In the genomic region with DNA sequence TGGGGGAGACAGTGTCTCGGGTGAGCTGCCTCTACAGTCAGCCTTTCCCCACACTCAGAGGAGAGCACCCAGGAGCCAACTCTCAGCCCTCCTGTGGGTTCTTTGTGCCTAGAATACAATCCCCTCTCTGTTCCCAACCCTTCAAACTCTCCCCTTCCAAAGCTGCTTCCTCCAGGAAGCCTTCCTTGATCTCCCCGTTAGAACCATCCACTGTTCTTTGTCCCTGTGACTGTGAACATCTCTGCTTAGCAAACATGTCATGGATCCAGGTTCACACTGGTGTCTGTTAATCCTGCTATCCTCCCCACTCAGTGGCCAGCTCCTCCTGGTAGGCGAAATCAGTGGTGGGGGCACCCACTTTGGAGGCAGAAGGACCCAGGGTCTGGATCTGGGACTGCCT, we compare ENCODE assay signal across 22 cellular contexts. TPM values are rescaled to one million over a fixed set of nuclear protein-coding genes. Genes with fewer than 3 reads are reported as not detected.
DNase-seq lines count a peak whose midpoint lies in the region; ATAC-seq, FAIRE-seq and TF ChIP-seq lines count a peak whose summit lies in the region.
"Had no signal": no experiment of that assay in that cellular context is flagged by ENCODE, and none has a peak within 500 bp of the region (broad histone marks: within the 10 kb centered on the region; RNA-seq: fewer than 3 reads in every experiment).

No MANE protein-coding gene starts in this region.

- no peak overlapping the region for H3K27ac Mint-ChIP-seq in activated T-cell treated with anti-CD3 and anti-CD28 coated beads, Interleukin-2, amount 50 U/mL, for 24 hours
- H3K27ac Mint-ChIP-seq: CD14-positive monocyte, HFFc6 had no signal

- in situ Hi-C loops in K562 (cut with MboI): no loop called here

- no peak overlapping the region for H3K4ac ChIP-seq in neuronal stem cell (ENCODE audit: low read length)

- H2BK5ac ChIP-seq in neuronal stem cell (ENCODE audit: low read length): no peak overlapping the region

- no peak overlapping the region for H3K14ac ChIP-seq in neuronal stem cell (ENCODE audit: low read length)

- POLR2A ChIA-PET in K562 (lab: Yijun Ruan, JAX): interaction anchor here (0.7 kb wide), 1 partner anchor 16 kb away, joined by 5 read pairs; the partner anchor contains the start of gene IER5L

- H2AK5ac ChIP-seq in neuronal stem cell (ENCODE audit: low read depth, low read length): peak overlapping the region; percentile 48

- no peaks in the 10 kb centered on the region for H3K9me1 ChIP-seq in K562 (ENCODE audit: control insufficient read depth, insufficient read depth, low read length)

- no peak overlapping the region for H3K4me3 ChIP-seq in BLaER1
- no peak overlapping the region for H3K4me3 ChIP-seq in K562
- no peak overlapping the region for H3K4me3 ChIP-seq in neuronal stem cell (ENCODE audit: low read length in 2 of 2)
- H3K4me3 ChIP-seq: GM23248 had no signal

- no peaks in the 10 kb centered on the region for H4K20me1 ChIP-seq in BLaER1
- H4K20me1 ChIP-seq in K562 (replicated peaks; ENCODE audit: control insufficient read depth, insufficient read depth, low read length): no peaks in the 10 kb centered on the region; the same call in 1 of the 2 replicates

- no peak overlapping the region for H2BK120ac ChIP-seq in neuronal stem cell (ENCODE audit: low read depth, low read length)

- H3K27ac ChIP-seq in BLaER1 (no peak overlapping the region), K562 (ENCODE audit: extremely low read depth, low read depth, low read length) (no peak overlapping the region), neuronal stem cell (replicated peaks; ENCODE audit: low read length) (no peak overlapping the region)
- H3K27ac ChIP-seq: GM23248, HL-60 had no signal

- peaks cover 3% of the 10 kb centered on the region for H3K27me3 Mint-ChIP-seq in activated T-cell treated with anti-CD3 and anti-CD28 coated beads, Interleukin-2, amount 50 U/mL, for 24 hours

- no peak overlapping the region for H3K4me2 ChIP-seq in BLaER1
- no peak overlapping the region for H3K4me2 ChIP-seq in K562 (ENCODE audit: insufficient read depth, low read length)
- H3K4me2 ChIP-seq in neuronal stem cell (ENCODE audit: insufficient read depth, low read length, poor library complexity, severe bottlenecking): no peak overlapping the region

- H4K8ac ChIP-seq in neuronal stem cell (ENCODE audit: low read depth, low read length): no peak overlapping the region

- no peaks in the 10 kb centered on the region for H3K79me2 ChIP-seq in K562 (ENCODE audit: control insufficient read depth, insufficient read depth, low read length)

- ATAC-seq in K562 (no peak), sciatic nerve (no peak)
- ATAC-seq: HCT116 had no signal

- TF ChIP-seq RAD21 in K562 (CRISPR knock-in tag; conservative IDR thresholded peaks at IDR 0.05 in 1 of 2, IDR thresholded peaks at IDR 0.05 in 1 of 2): no peak

- no peaks in the 10 kb centered on the region for H3K79me1 ChIP-seq in neuronal stem cell (ENCODE audit: low read depth, low read length)

- no peak for TF ChIP-seq EP300 in K562 (IDR thresholded peaks at IDR 0.05; ENCODE audit: low read length)

- no TSS peak for BruUV-seq in K562 (replicated peaks; lab: Mats Ljungman, UMichigan)

- H2AFZ ChIP-seq in K562 (ENCODE audit: low read depth, low read length) (no peak overlapping the region), neuronal stem cell (ENCODE audit: low read length) (no peak overlapping the region)
- H2AFZ ChIP-seq: GM23248 had no signal

- H2BK15ac ChIP-seq in neuronal stem cell (ENCODE audit: low read length): no peak overlapping the region

- H3K18ac ChIP-seq in neuronal stem cell (ENCODE audit: low read length): peak overlapping the region; percentile 31

- no peaks in the 10 kb centered on the region for H3K4me1 Mint-ChIP-seq in activated T-cell treated with anti-CD3 and anti-CD28 coated beads, Interleukin-2, amount 50 U/mL, for 24 hours (ENCODE audit: low read depth)

- H3K9me3 ChIP-seq in BLaER1 (peaks cover 13% of the 10 kb centered on the region), K562 (replicated peaks; ENCODE audit: control insufficient read depth, insufficient read depth, low read depth, low read length) (no peaks in the 10 kb centered on the region; the same call in 1 of the 2 replicates), neuronal stem cell (replicated peaks in 1 of 2; ENCODE audit: control insufficient read depth in 2 of 2, insufficient read depth in 1 of 2, low read depth in 1 of 2, low read length in 2 of 2) (peaks cover 2 to 10% of the 10 kb centered on the region in 2 donors)

- TF ChIP-seq POLR2A in K562 (conservative IDR thresholded peaks at IDR 0.05): no peak

- 0 out of 2 replicates have a peak, but pooled peaks cover 4% of the 10 kb centered on the region for H3K4me1 ChIP-seq in BLaER1
- peaks cover 0 to 8% of the 10 kb centered on the region in 2 experiments; a peak in 4 of 5 replicates for H3K4me1 ChIP-seq in K562 (replicated peaks in 1 of 2; ENCODE audit: control insufficient read depth in 2 of 2, insufficient read depth in 2 of 2, low read length in 2 of 2)
- peaks cover 3 to 15% of the 10 kb centered on the region in 2 donors for H3K4me1 ChIP-seq in neuronal stem cell (ENCODE audit: control insufficient read depth in 2 of 2, insufficient read depth in 1 of 2, low read depth in 1 of 2, low read length in 2 of 2)
- H3K4me1 ChIP-seq: BE2C had no signal

- H3K36me3 ChIP-seq in BLaER1 (no peaks in the 10 kb centered on the region), K562 (ENCODE audit: control insufficient read depth, insufficient read depth, low read length) (no peaks in the 10 kb centered on the region), neuronal stem cell (replicated peaks in 1 of 2; ENCODE audit: control insufficient read depth in 2 of 2, insufficient read depth in 2 of 2, low read length in 2 of 2) (no peaks in the 10 kb centered on the region)
- H3K36me3 ChIP-seq: BE2C had no signal

- H3K9ac ChIP-seq in BLaER1 (0 out of 2 replicates have a peak overlapping the region, but pooled peaks have one; percentile 24), K562 (ENCODE audit: insufficient read depth in 1 of 2, low read depth in 2 of 2, low read length in 2 of 2) (peak overlapping the region in 1 of 2 experiments; percentile 80; a peak in 2 of 4 replicates), neuronal stem cell (ENCODE audit: low read depth, low read length, poor library complexity) (no peak overlapping the region)
- H3K9ac ChIP-seq: GM23248 had no signal

- H3K23ac ChIP-seq in neuronal stem cell (ENCODE audit: low read depth, low read length, poor library complexity): no peak overlapping the region

- TF ChIP-seq CTCF in K562 (IDR thresholded peaks at IDR 0.05 in 2 of 3, conservative IDR thresholded peaks at IDR 0.05 in 1 of 3; ENCODE audit: insufficient read depth in 2 of 3, low read depth in 1 of 3, low read length in 3 of 3): no peak

- intact Hi-C loops in K562 (cut with micrococcal nuclease) (no loop called here), sciatic nerve (cut with DNase I) (loop anchor here (10.0 kb wide), 1 partner anchor 121 kb away; no protein-coding TSS in a partner anchor)

- CTCF ChIA-PET in K562 (lab: Yijun Ruan, JAX; ENCODE audit: low intra/inter-chr PET ratio): no interaction called here

- no peak overlapping the region for H4K91ac ChIP-seq in neuronal stem cell (ENCODE audit: low read depth, low read length, poor library complexity)

- H3K4me3 Mint-ChIP-seq in activated T-cell treated with anti-CD3 and anti-CD28 coated beads, Interleukin-2, amount 50 U/mL, for 24 hours: no peak overlapping the region
- H3K4me3 Mint-ChIP-seq: CD14-positive monocyte; CD4-positive, alpha-beta memory T cell; HFFc6 had no signal

- no peak for FAIRE-seq in K562 (lab: Jason Lieb, UNC)
- FAIRE-seq: GM12892, GM18507 had no signal

- H2BK12ac ChIP-seq in neuronal stem cell (ENCODE audit: low read length): no peak overlapping the region

- DNase-seq in K562 (ENCODE audit: extremely low read depth in 1 of 4, low spot score in 3 of 4) (no peak), neuronal stem cell (ENCODE audit: low spot score) (no peak), sciatic nerve (ENCODE audit: low spot score) (no peak)
- no peak for DNase-seq in activated naive CD4-positive, alpha-beta T cell (lab: John Stamatoyannopoulos, UW)
- no peak for DNase-seq in activated T-cell treated with anti-CD3 and anti-CD28 coated beads, Interleukin-2, amount 50 U/mL, for 24 hours
- DNase-seq: ACHN; BE2C; CD4-positive, alpha-beta memory T cell; DMS153; DMS79; GDM1; GM23248; H7; HFFc6; IMR-90 had no signal

- 10% methylated on average over 3 of the region's 3 CpGs for WGBS in K562 (ENCODE audit: insufficient coverage, low coverage, missing lambda C conversion rate)
- WGBS in neuronal stem cell (ENCODE audit: extremely low coverage in 2 of 2, insufficient read length in 2 of 2, insufficient replicate concordance in 1 of 2), 2 donors: no CpG with 5 or more reads among the region's 3 CpGs

- H3K9me3 Mint-ChIP-seq in activated T-cell treated with anti-CD3 and anti-CD28 coated beads, Interleukin-2, amount 50 U/mL, for 24 hours: no peaks in the 10 kb centered on the region

- H3K36me3 Mint-ChIP-seq in activated T-cell treated with anti-CD3 and anti-CD28 coated beads, Interleukin-2, amount 50 U/mL, for 24 hours (ENCODE audit: low read depth): no peaks in the 10 kb centered on the region
- H3K36me3 Mint-ChIP-seq: CD4-positive, alpha-beta memory T cell had no signal

- H3K27me3 ChIP-seq in BLaER1: no peaks in the 10 kb centered on the region
- peaks cover 3 to 16% of the 10 kb centered on the region in 2 experiments; a peak in 3 of 5 replicates for H3K27me3 ChIP-seq in K562 (ENCODE audit: control insufficient read depth in 2 of 2, insufficient read depth in 2 of 2, low read length in 2 of 2)
- H3K27me3 ChIP-seq in neuronal stem cell (ENCODE audit: control insufficient read depth in 3 of 3, insufficient read depth in 3 of 3, low read depth in 1 of 3, low read length in 3 of 3): peaks cover 0 to 12% (median 9%) of the 10 kb centered on the region in 3 experiments
- H3K27me3 ChIP-seq: BE2C had no signal

RNA-seq across cellular contexts. Expression of gene IER5L, which starts 16.2 kb away (rescaled TPM):
- 0.25 and 1.5 TPM in 2 replicates for total RNA-seq in K562 (2011; cell fraction: chromatin; rRNA removed; ENCODE audit: low replicate concordance)
- 2.9 and 4.7 TPM in 2 replicates for total RNA-seq in K562 (2011; cell fraction: nucleolus; rRNA removed)
- 1.9 and 2.3 TPM in 2 replicates for total RNA-seq in K562 (2011; cell fraction: nucleoplasm; rRNA removed)
- 11.9 and 13.6 TPM in 2 replicates for total RNA-seq in K562 (2014; rRNA removed)
- 0.19 and 0.22 TPM in 2 replicates for total RNA-seq in K562 (2014; rRNA removed; fragmentation: Illumina TruSeq; extraction: Trizol)
- total RNA-seq in K562 (2015; rRNA removed; fragmentation: Illumina TruSeq; extraction: Trizol): 0.76 and 1.3 TPM in 2 replicates
- 4.9 and 5.7 TPM in 2 replicates for total RNA-seq in K562 (2021)
- 0.52 and 1.6 TPM in 2 replicates for polyA plus RNA-seq in K562 (2011; rRNA removed)
- 2.4 and 5.6 TPM in 2 replicates for polyA plus RNA-seq in K562 (2011; cell fraction: cytosol; rRNA removed)
- 4.3 and 4.5 TPM in 2 replicates for polyA plus RNA-seq in K562 (2011; cell fraction: nucleus; rRNA removed)
- polyA plus RNA-seq in K562 (2012): 1.6 and 2.5 TPM in 2 replicates
- 0.25 and 0.29 TPM in 2 replicates for polyA plus RNA-seq in K562 (2014; fragmentation: Illumina TruSeq; extraction: Trizol)
- polyA plus RNA-seq in K562 (2014; fragmentation: Nextera tagmentation; extraction: Ambion mirVana): under 1 TPM; 0.14 to 0.18 TPM
- polyA plus RNA-seq in K562 (2014; rRNA removed): 4.0 and 4.7 TPM in 2 replicates
- polyA minus RNA-seq in K562 (2011; rRNA and poly(A)+ RNA removed): 0.32 and 0.48 TPM in 2 replicates
- polyA minus RNA-seq in K562 (2011; cell fraction: cytosol; rRNA and poly(A)+ RNA removed): 1.7 and 3.7 TPM in 2 replicates
- 3.2 and 4.7 TPM in 2 replicates for polyA minus RNA-seq in K562 (2011; cell fraction: nucleus; rRNA and poly(A)+ RNA removed)
- 15.9 TPM for polyA plus RNA-seq in neuronal stem cell (2013, experiment 1 of 2)
- polyA plus RNA-seq in neuronal stem cell (2013, experiment 2 of 2): 15.2 TPM
- total RNA-seq in sciatic nerve: 39.3 TPM
- total RNA-seq: Daoy had no signal
